8 cellular contexts compared by ENCODE assay signal in the genomic region with DNA sequence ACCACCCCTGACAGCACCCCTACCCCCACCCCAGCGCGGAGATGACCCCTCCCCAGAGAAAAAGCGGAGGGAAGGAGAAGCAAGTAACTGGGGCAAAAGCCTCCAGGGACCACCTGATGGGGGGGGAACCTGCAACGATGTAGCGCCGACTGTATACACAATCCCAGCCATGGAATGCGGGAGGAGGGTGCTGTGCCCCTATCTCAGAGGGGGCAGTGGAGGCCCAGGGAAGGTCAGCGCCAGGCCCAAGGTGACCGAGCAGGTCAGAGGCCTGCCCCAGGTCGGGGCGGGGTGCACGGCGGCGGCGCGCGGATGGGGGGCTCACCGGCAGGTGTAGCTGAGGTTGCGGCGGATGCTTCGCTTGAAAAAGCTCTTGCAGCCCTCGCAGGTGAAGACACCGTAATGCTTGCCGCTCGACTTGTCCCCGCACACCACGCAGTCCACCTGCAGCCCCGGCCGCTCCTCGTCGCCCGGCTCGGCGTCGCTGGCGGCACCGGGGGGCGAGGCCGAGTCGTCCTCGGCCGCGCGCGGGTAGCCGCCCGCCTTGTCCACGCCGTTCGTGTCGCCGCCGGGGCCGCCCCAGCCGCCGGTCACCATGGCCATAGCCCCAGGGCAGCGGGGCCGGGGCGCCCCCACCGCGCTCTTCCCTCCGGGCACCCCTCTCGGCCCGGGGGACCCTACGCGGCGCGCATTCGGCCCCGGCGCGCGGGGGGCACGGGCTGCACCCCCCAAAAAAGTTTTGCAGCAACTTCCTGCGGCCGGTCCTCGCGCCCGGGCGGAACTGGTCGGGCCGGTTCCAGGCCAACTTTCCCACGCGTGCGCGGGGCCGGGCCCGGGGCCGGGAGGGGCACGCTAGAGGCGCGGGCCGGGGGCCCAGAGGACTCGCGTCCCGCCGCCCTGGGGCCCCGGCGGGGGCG. TPM values are rescaled to one million over a fixed set of nuclear protein-coding genes. Genes with fewer than 3 reads are reported as not detected.
DNase-seq lines count a peak whose midpoint lies in the region; ATAC-seq and TF ChIP-seq lines count a peak whose summit lies in the region.

No MANE protein-coding gene starts in this region.

- H3K4me3 ChIP-seq in HUES48 (ENCODE audit: low read depth, low read length) (peak overlapping the region; percentile 93), brain microvascular endothelial cell (ENCODE audit: low read depth, low read length) (peak overlapping the region; percentile 76), uterus (peak overlapping the region; percentile 53 to 56)

- H3K9me3 ChIP-seq in HUES48 (ENCODE audit: control insufficient read depth, insufficient read depth, low read length) (no peaks in the 10 kb centered on the region), uterus (no peaks in the 10 kb centered on the region)

- TF ChIP-seq CTCF in brain microvascular endothelial cell (IDR thresholded peaks at IDR 0.05; ENCODE audit: low read depth, low read length, missing control alignments), result no peak
- TF ChIP-seq CTCF in uterus (IDR thresholded peaks at IDR 0.05), result no peak

- peaks cover 16% of the 10 kb centered on the region for H3K4me1 Mint-ChIP-seq in memory B cell

- no peak overlapping the region for H3K27ac Mint-ChIP-seq in memory B cell

- H3K4me1 ChIP-seq in HUES48 (ENCODE audit: control insufficient read depth, insufficient read depth, low read length), result peaks cover 27% of the 10 kb centered on the region
- H3K4me1 ChIP-seq in uterus, result peaks cover 0 to 13% of the 10 kb centered on the region in 2 donors

- H3K36me3 ChIP-seq in HUES48 (ENCODE audit: control insufficient read depth, insufficient read depth, low read length), result peaks cover 3% of the 10 kb centered on the region
- H3K36me3 ChIP-seq in brain microvascular endothelial cell (replicated peaks), result no peaks in the 10 kb centered on the region
- no peaks in the 10 kb centered on the region for H3K36me3 ChIP-seq in uterus

- DNase-seq in brain microvascular endothelial cell (no peak), memory B cell (ENCODE audit: low spot score in 2 of 2) (no peak), uterus (peak in 1 of 2 donors; percentile 60)
- no peak for DNase-seq in central memory CD4-positive, alpha-beta T cell
- DNase-seq in activated CD4-positive, alpha-beta T cell treated with anti-CD3 and anti-CD28 coated beads for 1 hour, result no peak

- H3K27me3 Mint-ChIP-seq in memory B cell, result no peaks in the 10 kb centered on the region

- intact Hi-C loops in uterus (cut with DNase I; ENCODE audit: low total_unique reads), result no loop called here

- H3K4me3 Mint-ChIP-seq in memory B cell, result peak overlapping the region; percentile 71

- H3K27ac ChIP-seq in HUES48 (ENCODE audit: low read depth, low read length), result peak overlapping the region; percentile 79
- H3K27ac ChIP-seq in brain microvascular endothelial cell, result no peak overlapping the region
- peak overlapping the region; percentile 76 to 84 for H3K27ac ChIP-seq in uterus

- H3K9ac ChIP-seq in HUES48 (ENCODE audit: low read depth, low read length), result peak overlapping the region; percentile 72; the same call in 1 of the 2 replicates

- H3K36me3 Mint-ChIP-seq in memory B cell, result no peaks in the 10 kb centered on the region

- in situ Hi-C loops in brain microvascular endothelial cell (cut with HindIII; ENCODE audit: low pct_ligation_motif_present, low sequenced_read_pairs), result no loop called here

- peak; percentile 17 for ATAC-seq in GM18502 (IDR thresholded peaks at IDR 0.05; ENCODE audit: poor library complexity, unreplicated experiment)
- ATAC-seq in memory B cell (ENCODE audit: low read depth), result peak; percentile 3
- ATAC-seq in HG03469 (IDR thresholded peaks at IDR 0.05; ENCODE audit: unreplicated experiment), result no peak

- no peaks in the 10 kb centered on the region for H3K9me3 Mint-ChIP-seq in memory B cell

- H3K27me3 ChIP-seq in HUES48 (ENCODE audit: control insufficient read depth, insufficient read depth, low read length) (no peaks in the 10 kb centered on the region), brain microvascular endothelial cell (replicated peaks) (no peaks in the 10 kb centered on the region), uterus (no peaks in the 10 kb centered on the region)

- no peak for TF ChIP-seq POLR2A in uterus (IDR thresholded peaks at IDR 0.05)

RNA-seq across cellular contexts. Expression of a gene that starts 0.8 kb away (rescaled TPM):
- total RNA-seq in uterus, result 10 to 100 TPM; 14.3 to 45.0 (median 36.0) TPM

RNA-seq across cellular contexts. Expression of a gene that starts 18.9 kb away (rescaled TPM):
- total RNA-seq in uterus, result 10 to 100 TPM in 2 of 4 donors, 1 to 10 TPM in 1, not detected in 1; 5.9 to 32.6 (median 17.6) TPM

RNA-seq across cellular contexts. Expression of a gene that starts 19.7 kb away (rescaled TPM):
- total RNA-seq in uterus, result 10 to 100 TPM in 2 of 4 donors, 1 to 10 TPM in 2; 3.5 to 23.8 (median 13.0) TPM

RNA-seq across cellular contexts. Expression of a gene that starts 22.4 kb away (rescaled TPM):
- 100 to 1,000 TPM in 2 of 4 donors, 10 to 100 TPM in 2; 58.1 to 240 (median 97.2) TPM for total RNA-seq in uterus

RNA-seq across cellular contexts. Expression of a gene that starts 29.7 kb away (rescaled TPM):
- 10 to 100 TPM; 11.5 to 43.5 (median 22.2) TPM for total RNA-seq in uterus
